20 cellular contexts compared by ENCODE assay signal in genomic region chr3:159165972-159166371, GRCh38.
DNase-seq lines count a peak whose midpoint lies in the region; ATAC-seq and TF ChIP-seq lines count a peak whose summit lies in the region.
"Had no signal": no experiment of that assay in that cellular context is flagged by ENCODE, and none has a peak within 500 bp of the region (broad histone marks: within the 10 kb centered on the region; RNA-seq: fewer than 3 reads in every experiment).

No MANE protein-coding gene starts in this region.

- H3K4me3 Mint-ChIP-seq in endothelial cell (ENCODE audit: unreplicated experiment) (no peak overlapping the region), WTC11 (no peak overlapping the region)
- H3K4me3 Mint-ChIP-seq: B cell; CD4-positive, alpha-beta T cell had no signal

- H3K9me3 Mint-ChIP-seq in endothelial cell (ENCODE audit: unreplicated experiment) (no peaks in the 10 kb centered on the region), WTC11 (no peaks in the 10 kb centered on the region; the same call in 1 of the 2 replicates)

- H3K79me2 ChIP-seq in smooth muscle cell (ENCODE audit: low read depth): no peaks in the 10 kb centered on the region

- H3K4me1 Mint-ChIP-seq in endothelial cell (ENCODE audit: unreplicated experiment) (peaks cover 12% of the 10 kb centered on the region), WTC11 (no peaks in the 10 kb centered on the region)
- H3K4me1 Mint-ChIP-seq: B cell had no signal

- no peak overlapping the region for H3K27ac ChIP-seq in smooth muscle cell (ENCODE audit: low read depth)
- H3K27ac ChIP-seq: 22Rv1 had no signal

- POLR2A ChIA-PET in WTC11 (lab: Charles Lee): no interaction called here

- H3K9me3 ChIP-seq in smooth muscle cell (replicated peaks; ENCODE audit: low read depth): no peaks in the 10 kb centered on the region

- no peak overlapping the region for H3K4me3 ChIP-seq in smooth muscle cell

- no peaks in the 10 kb centered on the region for H3K36me3 ChIP-seq in smooth muscle cell (ENCODE audit: low read depth)

- WGBS in smooth muscle cell (ENCODE audit: low lambda C conversion rate): 82% methylated on average over 3 of the region's 3 CpGs

- H3K27me3 Mint-ChIP-seq in endothelial cell (ENCODE audit: unreplicated experiment) (no peaks in the 10 kb centered on the region), WTC11 (ENCODE audit: low read depth) (no peaks in the 10 kb centered on the region)
- H3K27me3 Mint-ChIP-seq: B cell; CD4-positive, alpha-beta T cell had no signal

- H3K27ac Mint-ChIP-seq in endothelial cell (ENCODE audit: unreplicated experiment): peak overlapping the region; percentile 30
- no peak overlapping the region for H3K27ac Mint-ChIP-seq in WTC11
- H3K27ac Mint-ChIP-seq: B cell; CD4-positive, alpha-beta T cell had no signal

- no peaks in the 10 kb centered on the region for H3K27me3 ChIP-seq in smooth muscle cell (ENCODE audit: low read depth)

- CTCF ChIA-PET in WTC11 (lab: Charles Lee): no interaction called here

- H3K36me3 Mint-ChIP-seq in endothelial cell (ENCODE audit: low read depth, unreplicated experiment) (no peaks in the 10 kb centered on the region), WTC11 (no peaks in the 10 kb centered on the region)

- ATAC-seq in WTC11: no peak

- no peak overlapping the region for H2AFZ ChIP-seq in smooth muscle cell (ENCODE audit: low read depth)

- no peaks in the 10 kb centered on the region for H3K4me1 ChIP-seq in smooth muscle cell (ENCODE audit: low read depth)

- TF ChIP-seq CTCF in endothelial cell (IDR thresholded peaks at IDR 0.05; ENCODE audit: unreplicated experiment): no peak
- no peak for TF ChIP-seq CTCF in smooth muscle cell (IDR thresholded peaks at IDR 0.05; ENCODE audit: borderline replicate concordance, insufficient read depth, poor library complexity, severe bottlenecking)
- no peak for TF ChIP-seq CTCF in WTC11 (IDR thresholded peaks at IDR 0.05)

- H3F3A ChIP-seq in smooth muscle cell (ENCODE audit: low read depth): no peaks in the 10 kb centered on the region

- no peaks in the 10 kb centered on the region for H4K20me1 ChIP-seq in smooth muscle cell (ENCODE audit: low read depth)

- no peak overlapping the region for H3K4me2 ChIP-seq in smooth muscle cell

- H3K9ac ChIP-seq in smooth muscle cell (ENCODE audit: low read depth): no peak overlapping the region

- DNase-seq in DMS53 (lab: John Stamatoyannopoulos, UW) (peak; percentile 64), DMS53 treated with DMSO at 0.1 percent for 48 hours (lab: John Stamatoyannopoulos, UW; ENCODE audit: unreplicated experiment) (no peak), LHCN-M2 (ENCODE audit: low read depth) (peak; percentile 34), endothelial cell (ENCODE audit: low spot score) (no peak), superior temporal gyrus (ENCODE audit: extremely low spot score) (peak; percentile 52), DMS114 treated with DMSO at 0.1 percent for 48 hours (lab: John Stamatoyannopoulos, UW; ENCODE audit: unreplicated experiment) (no peak), smooth muscle cell (lab: John Stamatoyannopoulos, UW; ENCODE audit: unreplicated experiment) (no peak), WTC11 (ENCODE audit: low spot score) (no peak)
- DNase-seq: CD4-positive, alpha-beta T cell; GF-D8; GOT3; KG1; NCI-H1092; NCI-H146; NCI-H2081; NCI-H226; NCI-H524 treated with DMSO at 0.1 percent for 48 hours; SHP77 treated with DMSO at 0.1 percent for 48 hours had no signal

TF ChIP-seq in WTC11, 78 proteins besides CTCF, POLR2A, EP300 and RAD21:
- TF ChIP-seq AR (CRISPR knock-in tag; IDR thresholded peaks at IDR 0.05): no peak
- TF ChIP-seq RELA (CRISPR knock-in tag; IDR thresholded peaks at IDR 0.05; ENCODE audit: borderline replicate concordance): no peak
- TF ChIP-seq MLX (CRISPR knock-in tag; IDR thresholded peaks at IDR 0.05): no peak
- TF ChIP-seq IRF2 (CRISPR knock-in tag; IDR thresholded peaks at IDR 0.05; ENCODE audit: borderline replicate concordance, low read depth): no peak
- TF ChIP-seq SMAD4 (CRISPR knock-in tag; IDR thresholded peaks at IDR 0.05): no peak
- no peak for TF ChIP-seq ETV6 (CRISPR knock-in tag; IDR thresholded peaks at IDR 0.05)
- no peak for TF ChIP-seq SP1 (CRISPR knock-in tag; conservative IDR thresholded peaks at IDR 0.05)
- no peak for TF ChIP-seq FOXK1 (CRISPR knock-in tag; IDR thresholded peaks at IDR 0.05)
- TF ChIP-seq ZSCAN18 (CRISPR knock-in tag; IDR thresholded peaks at IDR 0.05): no peak
- no peak for TF ChIP-seq ZNF512 (CRISPR knock-in tag; IDR thresholded peaks at IDR 0.05; ENCODE audit: borderline replicate concordance)
- TF ChIP-seq ZNF671 (CRISPR knock-in tag; IDR thresholded peaks at IDR 0.05): no peak
- no peak for TF ChIP-seq ELF4 (CRISPR knock-in tag; IDR thresholded peaks at IDR 0.05; ENCODE audit: low read depth)

Comparison
In these comparisons a context has a peak if more than half of its experiments do, and no peak if none do; other contexts are left out.
1. DNase-seq: peak in DMS53 (single experiment), LHCN-M2 (single experiment) and superior temporal gyrus (single experiment); none in DMS53 treated with DMSO at 0.1 percent for 48 hours (single experiment), endothelial cell (single experiment), DMS114 treated with DMSO at 0.1 percent for 48 hours (single experiment), smooth muscle cell (single experiment) and WTC11 (single experiment).